Comparison of ENCODE assay signal across 22 cellular contexts in the genomic region with DNA sequence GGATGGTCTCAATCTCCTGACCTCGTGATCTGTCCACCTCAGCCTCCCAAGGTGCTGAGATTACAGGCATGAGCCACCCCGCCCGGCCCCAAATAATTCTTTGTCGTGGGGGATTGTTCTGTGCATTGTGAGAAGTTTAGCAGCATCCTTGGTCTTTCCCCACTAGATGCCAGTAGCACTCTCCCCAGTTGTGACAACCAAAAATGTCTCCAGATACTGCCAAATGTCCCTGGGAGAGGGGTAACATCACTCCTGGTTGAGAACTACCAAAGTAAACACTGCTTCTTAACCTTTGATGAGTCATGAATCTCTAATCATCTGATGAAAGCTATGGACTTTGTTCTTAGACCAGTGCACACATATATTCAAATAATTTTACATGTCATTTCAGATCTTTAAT.
DNase-seq lines count a peak whose midpoint lies in the region; ATAC-seq, FAIRE-seq and TF ChIP-seq lines count a peak whose summit lies in the region.
"Had no signal": no experiment of that assay in that cellular context is flagged by ENCODE, and none has a peak within 500 bp of the region (broad histone marks: within the 10 kb centered on the region; RNA-seq: fewer than 3 reads in every experiment).

No MANE protein-coding gene starts in this region.

- DNase-seq in NCI-H2196 (lab: John Stamatoyannopoulos, UW; ENCODE audit: unreplicated experiment), result peak; percentile 0
- no peak for DNase-seq in NCI-H2196 treated with DMSO at 0.1 percent for 48 hours (lab: John Stamatoyannopoulos, UW; ENCODE audit: unreplicated experiment)
- peak; percentile 82 for DNase-seq in M059J (ENCODE audit: low read depth)
- no peak for DNase-seq in GM12878 (ENCODE audit: low read depth, low spot score)
- DNase-seq in mesenchymal stem cell, result peak; percentile 0
- DNase-seq in activated CD8-positive, alpha-beta memory T cell treated with anti-CD3 and anti-CD28 coated beads for 24 hours, result no peak
- DNase-seq in activated CD4-positive, CD25-positive, alpha-beta regulatory T cell treated with anti-CD3 and anti-CD28 coated beads, Interleukin-2, amount 50 U/mL, for 72 hours, result no peak
- DNase-seq: activated CD4-positive, alpha-beta T cell treated with anti-CD3 and anti-CD28 coated beads for 1 hour; activated CD8-positive, alpha-beta memory T cell treated with anti-CD3 and anti-CD28 coated beads, Interleukin-2, amount 10 ng/mL, durations not matched to agents 7 days and 5 days; head of caudate nucleus; NCI-H1694; NCI-H345; pancreas; sigmoid colon; T1000; trophoblast cell had no signal

- H2AK5ac ChIP-seq in mesenchymal stem cell (ENCODE audit: low read length, severe bottlenecking), result no peak overlapping the region

- H3K79me2 ChIP-seq in GM12878 (ENCODE audit: control insufficient read depth, insufficient read depth, low read length), result no peaks in the 10 kb centered on the region

- H3K9me3 ChIP-seq in GM12878 (replicated peaks; ENCODE audit: control insufficient read depth, insufficient read depth, low read length) (no peaks in the 10 kb centered on the region), mesenchymal stem cell (ENCODE audit: control insufficient read depth, low read length) (no peaks in the 10 kb centered on the region)
- H3K9me3 ChIP-seq: pancreas, sigmoid colon had no signal

- no peak for TF ChIP-seq EP300 in GM12878 (IDR thresholded peaks at IDR 0.05; ENCODE audit: borderline replicate concordance in 1 of 2, control insufficient read depth in 1 of 2, low read depth in 2 of 2, low read length in 2 of 2)

- 49% methylated on average over 4 of the region's 4 CpGs for WGBS in GM12878 (ENCODE audit: insufficient coverage, insufficient replicate concordance, low lambda C conversion rate, missing lambda C conversion rate)
- 100% methylated on average over 3 of the region's 4 CpGs for WGBS in mesenchymal stem cell

- H3K4me2 ChIP-seq in GM12878 (ENCODE audit: control insufficient read depth, insufficient read depth) (no peak overlapping the region), mesenchymal stem cell (ENCODE audit: low read length, poor library complexity, severe bottlenecking) (no peak overlapping the region)

- TF ChIP-seq CTCF in GM12878 (IDR thresholded peaks at IDR 0.05 in 2 of 3, conservative IDR thresholded peaks at IDR 0.05 in 1 of 3; ENCODE audit: control insufficient read depth in 2 of 3, extremely low read depth in 1 of 3, insufficient read depth in 1 of 3, low read depth in 3 of 3, low read length in 3 of 3), result no peak

- no peak overlapping the region for H3K14ac ChIP-seq in mesenchymal stem cell (ENCODE audit: low read length in 2 of 2)

- H4K91ac ChIP-seq in mesenchymal stem cell (ENCODE audit: low read length), result no peak overlapping the region

- H2BK5ac ChIP-seq in mesenchymal stem cell (ENCODE audit: low read depth, low read length, poor library complexity, severe bottlenecking), result no peak overlapping the region

- no peaks in the 10 kb centered on the region for H3K36me3 ChIP-seq in GM12878 (ENCODE audit: control insufficient read depth in 2 of 2, insufficient read depth in 2 of 2, low read length in 1 of 2)
- H3K36me3 ChIP-seq in mesenchymal stem cell (ENCODE audit: control insufficient read depth in 1 of 2, insufficient read depth in 2 of 2, low read depth in 1 of 2, low read length in 2 of 2), result no peaks in the 10 kb centered on the region
- H3K36me3 ChIP-seq: cardiac muscle cell, pancreas, sigmoid colon had no signal

- no peak overlapping the region for H3K18ac ChIP-seq in mesenchymal stem cell (ENCODE audit: low read depth in 1 of 2, low read length in 2 of 2)

- intact Hi-C loops in GM12878 (cut with micrococcal nuclease; ENCODE audit: unreplicated experiment), result no loop called here

- CTCF ChIA-PET in GM12878 (lab: Yijun Ruan, JAX), result no interaction called here

- H4K8ac ChIP-seq in mesenchymal stem cell (ENCODE audit: low read length), result no peak overlapping the region

- no peak overlapping the region for H3K4ac ChIP-seq in mesenchymal stem cell (ENCODE audit: low read depth in 1 of 2, low read length in 2 of 2)

- H2BK12ac ChIP-seq in mesenchymal stem cell (ENCODE audit: low read length in 2 of 2), result no peak overlapping the region

- FAIRE-seq in GM12878 (lab: Jason Lieb, UNC), result no peak
- FAIRE-seq: A204.1, GM19239, pancreas had no signal

- H2BK120ac ChIP-seq in mesenchymal stem cell (ENCODE audit: low read depth, low read length), result no peak overlapping the region

- H3K27ac ChIP-seq in GM12878 (ENCODE audit: control insufficient read depth, insufficient read depth) (no peak overlapping the region), mesenchymal stem cell (ENCODE audit: low read length, poor library complexity, severe bottlenecking) (no peak overlapping the region)
- H3K27ac ChIP-seq: C4-2B, cardiac muscle cell, pancreas, sigmoid colon had no signal

- TF ChIP-seq POLR2A in GM12878 (IDR thresholded peaks at IDR 0.05; ENCODE audit: low read depth, low read length), result no peak

- H3K23ac ChIP-seq in mesenchymal stem cell (ENCODE audit: low read length in 2 of 2), result no peak overlapping the region

- H3K4me1 ChIP-seq in GM12878 (ENCODE audit: control insufficient read depth, insufficient read depth, low read length) (no peaks in the 10 kb centered on the region), mesenchymal stem cell (ENCODE audit: control insufficient read depth, insufficient read depth, low read depth, low read length) (no peaks in the 10 kb centered on the region)
- H3K4me1 ChIP-seq: pancreas, sigmoid colon had no signal

- no peaks in the 10 kb centered on the region for H4K20me1 ChIP-seq in GM12878 (ENCODE audit: control insufficient read depth, insufficient read depth)

- no peaks in the 10 kb centered on the region; a peak in 1 of 4 replicates for H3K27me3 ChIP-seq in GM12878 (replicated peaks in 1 of 2; ENCODE audit: control insufficient read depth in 2 of 2, insufficient read depth in 2 of 2, low read length in 1 of 2)
- peaks cover 0 to 7% of the 10 kb centered on the region in 2 experiments for H3K27me3 ChIP-seq in mesenchymal stem cell (ENCODE audit: control insufficient read depth in 1 of 2, insufficient read depth in 1 of 2, low read length in 2 of 2)
- H3K27me3 ChIP-seq: cardiac muscle cell, sigmoid colon had no signal

- SMC1A ChIA-PET in GM12878 (lab: Charles Lee; ENCODE audit: uncharacterized antibody, unreplicated experiment), result interaction anchor here (0.6 kb wide), 1 partner anchor 387 kb away, joined by 3 read pairs; no protein-coding TSS in a partner anchor

- no peak for ATAC-seq in GM12878
- no peak for ATAC-seq in esophagus mucosa
- ATAC-seq: activated CD8-positive, alpha-beta memory T cell treated with anti-CD3 and anti-CD28 coated beads, Interleukin-2, amount 10 ng/mL, durations not matched to agents 7 days and 5 days; naive thymus-derived CD4-positive, alpha-beta T cell had no signal

- 0 out of 2 replicates have a peak, but pooled peaks have one; percentile 18 for TF ChIP-seq RAD21 in GM12878 (IDR thresholded peaks at IDR 0.05; ENCODE audit: insufficient read depth, low read depth, low read length)

- no TSS peak for BruUV-seq in GM12878 (replicated peaks; lab: Mats Ljungman, UMichigan)

- H3K4me3 ChIP-seq in GM12878, result no peak overlapping the region
- no peak overlapping the region for H3K4me3 ChIP-seq in mesenchymal stem cell (ENCODE audit: insufficient read depth in 1 of 2, low read depth in 1 of 2, low read length in 2 of 2)
- H3K4me3 ChIP-seq: cardiac muscle cell, pancreas, sigmoid colon had no signal

- H2BK15ac ChIP-seq in mesenchymal stem cell (ENCODE audit: low read depth, poor library complexity, severe bottlenecking), result no peak overlapping the region

- H3K9ac ChIP-seq in GM12878 (ENCODE audit: control insufficient read depth, insufficient read depth, low read length) (no peak overlapping the region), mesenchymal stem cell (ENCODE audit: low read length) (no peak overlapping the region)

- no peaks in the 10 kb centered on the region for H3K79me1 ChIP-seq in mesenchymal stem cell (replicated peaks; ENCODE audit: low read length, poor library complexity, severe bottlenecking)

- in situ Hi-C loops in GM12878 (cut with MboI), result no loop called here

- RAD21 ChIA-PET in GM12878 (lab: Charles Lee; ENCODE audit: unreplicated experiment), result interaction anchor here (0.7 kb wide), 2 partner anchors 17 to 101 kb away, joined by 3 read pairs; no protein-coding TSS in a partner anchor

- POLR2A ChIA-PET in GM12878 (lab: Charles Lee), result no interaction called here

- H2AFZ ChIP-seq in GM12878 (ENCODE audit: control insufficient read depth, low read depth, low read length), result no peak overlapping the region
- H2AFZ ChIP-seq in mesenchymal stem cell (ENCODE audit: low read depth, low read length), result no peak overlapping the region

TF ChIP-seq in GM12878, 131 proteins besides CTCF, POLR2A, EP300 and RAD21 (continues in another document):
- TF ChIP-seq BHLHE40 (IDR thresholded peaks at IDR 0.05; ENCODE audit: borderline replicate concordance in 1 of 2, low read depth in 2 of 2, low read length in 1 of 2) (no peak), SMAD1 (IDR thresholded peaks at IDR 0.05; ENCODE audit: low read depth, partially characterized antibody) (no peak), STAT3 (IDR thresholded peaks at IDR 0.05; ENCODE audit: low read depth, low read length) (no peak), SREBF2 (IDR thresholded peaks at IDR 0.05; ENCODE audit: low read length) (no peak), ESRRA (IDR thresholded peaks at IDR 0.05; ENCODE audit: low read length) (no peak), BMI1 (IDR thresholded peaks at IDR 0.05; ENCODE audit: borderline replicate concordance) (no peak), JUNB (IDR thresholded peaks at IDR 0.05) (no peak), IRF4 (IDR thresholded peaks at IDR 0.05; ENCODE audit: low read depth, low read length) (no peak)
- TF ChIP-seq, protein P1, sequence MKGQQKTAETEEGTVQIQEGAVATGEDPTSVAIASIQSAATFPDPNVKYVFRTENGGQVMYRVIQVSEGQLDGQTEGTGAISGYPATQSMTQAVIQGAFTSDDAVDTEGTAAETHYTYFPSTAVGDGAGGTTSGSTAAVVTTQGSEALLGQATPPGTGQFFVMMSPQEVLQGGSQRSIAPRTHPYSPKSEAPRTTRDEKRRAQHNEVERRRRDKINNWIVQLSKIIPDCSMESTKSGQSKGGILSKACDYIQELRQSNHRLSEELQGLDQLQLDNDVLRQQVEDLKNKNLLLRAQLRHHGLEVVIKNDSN (IDR thresholded peaks at IDR 0.05; ENCODE audit: borderline replicate concordance, extremely low read length, insufficient read depth, low read depth, low read length), result no peak
- TF ChIP-seq, protein P2, sequence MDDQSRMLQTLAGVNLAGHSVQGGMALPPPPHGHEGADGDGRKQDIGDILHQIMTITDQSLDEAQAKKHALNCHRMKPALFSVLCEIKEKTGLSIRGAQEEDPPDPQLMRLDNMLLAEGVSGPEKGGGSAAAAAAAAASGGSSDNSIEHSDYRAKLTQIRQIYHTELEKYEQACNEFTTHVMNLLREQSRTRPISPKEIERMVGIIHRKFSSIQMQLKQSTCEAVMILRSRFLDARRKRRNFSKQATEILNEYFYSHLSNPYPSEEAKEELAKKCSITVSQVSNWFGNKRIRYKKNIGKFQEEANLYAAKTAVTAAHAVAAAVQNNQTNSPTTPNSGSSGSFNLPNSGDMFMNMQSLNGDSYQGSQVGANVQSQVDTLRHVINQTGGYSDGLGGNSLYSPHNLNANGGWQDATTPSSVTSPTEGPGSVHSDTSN (IDR thresholded peaks at IDR 0.05; ENCODE audit: insufficient replicate concordance, low read depth, low read length), result no peak

Comparison
In these comparisons a context has a peak if more than half of its experiments do, and no peak if none do; other contexts are left out.
1. DNase-seq: peak in NCI-H2196 (single experiment), M059J (single experiment) and mesenchymal stem cell (single experiment); none in NCI-H2196 treated with DMSO at 0.1 percent for 48 hours (single experiment), GM12878 (single experiment), activated CD8-positive, alpha-beta memory T cell treated with anti-CD3 and anti-CD28 coated beads for 24 hours (single experiment) and activated CD4-positive, CD25-positive, alpha-beta regulatory T cell treated with anti-CD3 and anti-CD28 coated beads, Interleukin-2, amount 50 U/mL, for 72 hours (single experiment).